Comparison of ENCODE assay signal across 1 cellular context in the genomic region with DNA sequence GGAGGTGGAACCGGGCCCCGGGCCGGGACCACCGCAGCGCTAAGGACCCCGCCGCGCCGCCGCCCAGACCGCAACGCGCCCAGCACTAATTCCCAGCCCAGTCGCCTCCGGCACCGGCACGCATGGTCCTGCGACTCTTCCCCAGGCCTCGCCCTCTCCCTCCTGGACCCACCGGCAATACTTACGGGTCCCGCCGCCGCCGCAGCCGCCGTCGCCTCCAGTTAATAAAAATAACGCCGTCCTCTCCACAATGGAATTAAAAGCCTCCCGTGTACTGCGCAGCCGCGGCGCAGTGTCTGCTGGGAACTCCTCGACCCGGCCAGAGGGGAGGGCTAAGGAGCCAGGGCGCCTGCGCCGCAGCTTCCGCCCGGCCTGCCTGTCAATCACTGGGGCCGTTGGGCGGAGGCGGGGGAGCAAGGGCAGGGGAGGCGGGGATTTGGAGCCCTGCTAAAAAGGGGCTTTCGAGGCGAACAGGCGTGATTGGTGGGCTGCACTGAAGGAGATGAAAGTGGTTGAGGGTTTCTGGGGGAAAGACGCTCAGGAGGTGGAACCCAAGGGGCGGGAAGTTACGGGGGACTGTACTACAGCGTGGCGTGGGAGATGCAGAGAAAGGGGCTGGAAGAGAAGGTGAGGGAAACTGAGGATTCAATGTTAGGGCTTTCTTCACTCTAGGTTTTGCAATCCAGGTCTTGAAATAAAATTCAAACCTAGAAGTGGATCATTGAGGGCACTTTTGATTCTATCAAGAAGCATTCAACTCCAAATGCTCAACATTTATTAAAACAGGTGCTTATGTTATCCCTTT.
TF ChIP-seq lines count a peak whose summit lies in the region.

Gene ZNF281, minus strand, starts transcription at position 276 of the 805 bp plus-strand sequence. CDS start 331 bp downstream, outside the sequence.

TF ChIP-seq in WTC11, 78 proteins besides CTCF, POLR2A, EP300 and RAD21 (continued from another document and continues in another):
- no peak; the same call in 1 of the 2 replicates for TF ChIP-seq FOXP1 (CRISPR knock-in tag; IDR thresholded peaks at IDR 0.05; ENCODE audit: borderline replicate concordance)
- no peak for TF ChIP-seq SMAD4 (CRISPR knock-in tag; IDR thresholded peaks at IDR 0.05)
- TF ChIP-seq, protein P1, sequence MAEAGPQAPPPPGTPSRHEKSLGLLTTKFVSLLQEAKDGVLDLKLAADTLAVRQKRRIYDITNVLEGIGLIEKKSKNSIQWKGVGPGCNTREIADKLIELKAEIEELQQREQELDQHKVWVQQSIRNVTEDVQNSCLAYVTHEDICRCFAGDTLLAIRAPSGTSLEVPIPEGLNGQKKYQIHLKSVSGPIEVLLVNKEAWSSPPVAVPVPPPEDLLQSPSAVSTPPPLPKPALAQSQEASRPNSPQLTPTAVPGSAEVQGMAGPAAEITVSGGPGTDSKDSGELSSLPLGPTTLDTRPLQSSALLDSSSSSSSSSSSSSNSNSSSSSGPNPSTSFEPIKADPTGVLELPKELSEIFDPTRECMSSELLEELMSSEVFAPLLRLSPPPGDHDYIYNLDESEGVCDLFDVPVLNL (CRISPR knock-in tag; IDR thresholded peaks at IDR 0.05; ENCODE audit: borderline replicate concordance, low read depth) = no peak
- no peak for TF ChIP-seq FOXJ3 (CRISPR knock-in tag; IDR thresholded peaks at IDR 0.05; ENCODE audit: borderline replicate concordance)
- no peak for TF ChIP-seq ZNF671 (CRISPR knock-in tag; IDR thresholded peaks at IDR 0.05)
- TF ChIP-seq, protein P2, sequence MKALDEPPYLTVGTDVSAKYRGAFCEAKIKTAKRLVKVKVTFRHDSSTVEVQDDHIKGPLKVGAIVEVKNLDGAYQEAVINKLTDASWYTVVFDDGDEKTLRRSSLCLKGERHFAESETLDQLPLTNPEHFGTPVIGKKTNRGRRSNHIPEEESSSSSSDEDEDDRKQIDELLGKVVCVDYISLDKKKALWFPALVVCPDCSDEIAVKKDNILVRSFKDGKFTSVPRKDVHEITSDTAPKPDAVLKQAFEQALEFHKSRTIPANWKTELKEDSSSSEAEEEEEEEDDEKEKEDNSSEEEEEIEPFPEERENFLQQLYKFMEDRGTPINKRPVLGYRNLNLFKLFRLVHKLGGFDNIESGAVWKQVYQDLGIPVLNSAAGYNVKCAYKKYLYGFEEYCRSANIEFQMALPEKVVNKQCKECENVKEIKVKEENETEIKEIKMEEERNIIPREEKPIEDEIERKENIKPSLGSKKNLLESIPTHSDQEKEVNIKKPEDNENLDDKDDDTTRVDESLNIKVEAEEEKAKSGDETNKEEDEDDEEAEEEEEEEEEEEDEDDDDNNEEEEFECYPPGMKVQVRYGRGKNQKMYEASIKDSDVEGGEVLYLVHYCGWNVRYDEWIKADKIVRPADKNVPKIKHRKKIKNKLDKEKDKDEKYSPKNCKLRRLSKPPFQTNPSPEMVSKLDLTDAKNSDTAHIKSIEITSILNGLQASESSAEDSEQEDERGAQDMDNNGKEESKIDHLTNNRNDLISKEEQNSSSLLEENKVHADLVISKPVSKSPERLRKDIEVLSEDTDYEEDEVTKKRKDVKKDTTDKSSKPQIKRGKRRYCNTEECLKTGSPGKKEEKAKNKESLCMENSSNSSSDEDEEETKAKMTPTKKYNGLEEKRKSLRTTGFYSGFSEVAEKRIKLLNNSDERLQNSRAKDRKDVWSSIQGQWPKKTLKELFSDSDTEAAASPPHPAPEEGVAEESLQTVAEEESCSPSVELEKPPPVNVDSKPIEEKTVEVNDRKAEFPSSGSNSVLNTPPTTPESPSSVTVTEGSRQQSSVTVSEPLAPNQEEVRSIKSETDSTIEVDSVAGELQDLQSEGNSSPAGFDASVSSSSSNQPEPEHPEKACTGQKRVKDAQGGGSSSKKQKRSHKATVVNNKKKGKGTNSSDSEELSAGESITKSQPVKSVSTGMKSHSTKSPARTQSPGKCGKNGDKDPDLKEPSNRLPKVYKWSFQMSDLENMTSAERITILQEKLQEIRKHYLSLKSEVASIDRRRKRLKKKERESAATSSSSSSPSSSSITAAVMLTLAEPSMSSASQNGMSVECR (CRISPR knock-in tag; IDR thresholded peaks at IDR 0.05; ENCODE audit: borderline replicate concordance) = no peak; the same call in 1 of the 2 replicates
- TF ChIP-seq, protein P3, sequence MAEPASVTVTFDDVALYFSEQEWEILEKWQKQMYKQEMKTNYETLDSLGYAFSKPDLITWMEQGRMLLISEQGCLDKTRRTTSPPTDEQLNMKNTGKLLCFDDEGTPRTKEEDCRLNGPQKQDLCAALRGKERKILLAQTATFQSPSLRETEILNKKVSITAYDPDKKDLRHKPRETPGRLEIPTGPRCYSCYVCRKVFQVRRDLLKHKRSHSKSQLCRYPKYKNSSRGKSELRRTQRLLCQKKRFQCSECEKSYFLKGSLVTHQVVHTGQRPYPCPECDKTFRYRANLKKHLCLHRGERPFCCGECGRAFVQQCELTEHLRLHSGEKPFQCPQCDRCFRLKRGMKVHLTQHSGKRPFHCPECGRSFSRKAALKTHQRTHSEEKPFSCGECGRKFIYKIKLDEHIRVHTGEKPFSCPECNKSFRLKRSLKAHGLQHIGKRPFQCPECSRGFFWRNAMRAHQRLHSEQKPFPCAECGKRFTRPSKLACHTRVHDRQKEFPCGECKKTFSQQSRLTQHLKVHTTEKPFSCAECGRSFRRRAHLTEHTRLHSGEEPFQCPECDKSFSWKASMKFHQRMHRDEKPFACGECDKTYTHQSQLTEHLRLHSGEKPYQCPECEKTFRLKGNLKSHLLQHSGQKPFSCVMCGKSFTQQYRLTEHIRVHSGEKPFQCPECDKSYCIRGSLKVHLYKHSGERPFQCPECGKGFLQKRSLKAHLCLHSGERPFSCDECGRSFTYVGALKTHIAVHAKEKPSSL (CRISPR knock-in tag; conservative IDR thresholded peaks at IDR 0.05) = no peak
- no peak for TF ChIP-seq ZNF317 (CRISPR knock-in tag; IDR thresholded peaks at IDR 0.05; ENCODE audit: borderline replicate concordance, low read depth)
- TF ChIP-seq NFATC4 (CRISPR knock-in tag; IDR thresholded peaks at IDR 0.05) = no peak
- TF ChIP-seq, protein P4, sequence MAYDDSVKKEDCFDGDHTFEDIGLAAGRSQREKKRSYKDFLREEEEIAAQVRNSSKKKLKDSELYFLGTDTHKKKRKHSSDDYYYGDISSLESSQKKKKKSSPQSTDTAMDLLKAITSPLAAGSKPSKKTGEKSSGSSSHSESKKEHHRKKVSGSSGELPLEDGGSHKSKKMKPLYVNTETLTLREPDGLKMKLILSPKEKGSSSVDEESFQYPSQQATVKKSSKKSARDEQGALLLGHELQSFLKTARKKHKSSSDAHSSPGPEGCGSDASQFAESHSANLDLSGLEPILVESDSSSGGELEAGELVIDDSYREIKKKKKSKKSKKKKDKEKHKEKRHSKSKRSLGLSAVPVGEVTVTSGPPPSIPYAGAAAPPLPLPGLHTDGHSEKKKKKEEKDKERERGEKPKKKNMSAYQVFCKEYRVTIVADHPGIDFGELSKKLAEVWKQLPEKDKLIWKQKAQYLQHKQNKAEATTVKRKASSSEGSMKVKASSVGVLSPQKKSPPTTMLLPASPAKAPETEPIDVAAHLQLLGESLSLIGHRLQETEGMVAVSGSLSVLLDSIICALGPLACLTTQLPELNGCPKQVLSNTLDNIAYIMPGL (CRISPR knock-in tag; IDR thresholded peaks at IDR 0.05) = no peak
- TF ChIP-seq MXD4 (CRISPR knock-in tag; IDR thresholded peaks at IDR 0.05; ENCODE audit: borderline replicate concordance) = no peak
- no peak for TF ChIP-seq ZBTB43 (CRISPR knock-in tag; IDR thresholded peaks at IDR 0.05)
- peak; percentile 48; the same call in 1 of the 2 replicates for TF ChIP-seq USF1 (CRISPR knock-in tag; IDR thresholded peaks at IDR 0.05)
- TF ChIP-seq EMX1 (CRISPR knock-in tag; IDR thresholded peaks at IDR 0.05) = no peak
- TF ChIP-seq, protein P5, sequence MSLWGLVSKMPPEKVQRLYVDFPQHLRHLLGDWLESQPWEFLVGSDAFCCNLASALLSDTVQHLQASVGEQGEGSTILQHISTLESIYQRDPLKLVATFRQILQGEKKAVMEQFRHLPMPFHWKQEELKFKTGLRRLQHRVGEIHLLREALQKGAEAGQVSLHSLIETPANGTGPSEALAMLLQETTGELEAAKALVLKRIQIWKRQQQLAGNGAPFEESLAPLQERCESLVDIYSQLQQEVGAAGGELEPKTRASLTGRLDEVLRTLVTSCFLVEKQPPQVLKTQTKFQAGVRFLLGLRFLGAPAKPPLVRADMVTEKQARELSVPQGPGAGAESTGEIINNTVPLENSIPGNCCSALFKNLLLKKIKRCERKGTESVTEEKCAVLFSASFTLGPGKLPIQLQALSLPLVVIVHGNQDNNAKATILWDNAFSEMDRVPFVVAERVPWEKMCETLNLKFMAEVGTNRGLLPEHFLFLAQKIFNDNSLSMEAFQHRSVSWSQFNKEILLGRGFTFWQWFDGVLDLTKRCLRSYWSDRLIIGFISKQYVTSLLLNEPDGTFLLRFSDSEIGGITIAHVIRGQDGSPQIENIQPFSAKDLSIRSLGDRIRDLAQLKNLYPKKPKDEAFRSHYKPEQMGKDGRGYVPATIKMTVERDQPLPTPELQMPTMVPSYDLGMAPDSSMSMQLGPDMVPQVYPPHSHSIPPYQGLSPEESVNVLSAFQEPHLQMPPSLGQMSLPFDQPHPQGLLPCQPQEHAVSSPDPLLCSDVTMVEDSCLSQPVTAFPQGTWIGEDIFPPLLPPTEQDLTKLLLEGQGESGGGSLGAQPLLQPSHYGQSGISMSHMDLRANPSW (CRISPR knock-in tag; conservative IDR thresholded peaks at IDR 0.05; ENCODE audit: low read depth) = no peak
- TF ChIP-seq, protein P6, sequence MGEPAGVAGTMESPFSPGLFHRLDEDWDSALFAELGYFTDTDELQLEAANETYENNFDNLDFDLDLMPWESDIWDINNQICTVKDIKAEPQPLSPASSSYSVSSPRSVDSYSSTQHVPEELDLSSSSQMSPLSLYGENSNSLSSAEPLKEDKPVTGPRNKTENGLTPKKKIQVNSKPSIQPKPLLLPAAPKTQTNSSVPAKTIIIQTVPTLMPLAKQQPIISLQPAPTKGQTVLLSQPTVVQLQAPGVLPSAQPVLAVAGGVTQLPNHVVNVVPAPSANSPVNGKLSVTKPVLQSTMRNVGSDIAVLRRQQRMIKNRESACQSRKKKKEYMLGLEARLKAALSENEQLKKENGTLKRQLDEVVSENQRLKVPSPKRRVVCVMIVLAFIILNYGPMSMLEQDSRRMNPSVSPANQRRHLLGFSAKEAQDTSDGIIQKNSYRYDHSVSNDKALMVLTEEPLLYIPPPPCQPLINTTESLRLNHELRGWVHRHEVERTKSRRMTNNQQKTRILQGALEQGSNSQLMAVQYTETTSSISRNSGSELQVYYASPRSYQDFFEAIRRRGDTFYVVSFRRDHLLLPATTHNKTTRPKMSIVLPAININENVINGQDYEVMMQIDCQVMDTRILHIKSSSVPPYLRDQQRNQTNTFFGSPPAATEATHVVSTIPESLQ (CRISPR knock-in tag; IDR thresholded peaks at IDR 0.05) = no peak
- TF ChIP-seq CREB1 (CRISPR knock-in tag; IDR thresholded peaks at IDR 0.05) = no peak
- TF ChIP-seq GRHL2 (CRISPR knock-in tag; IDR thresholded peaks at IDR 0.05; ENCODE audit: insufficient replicate concordance, severe bottlenecking) = no peak
- TF ChIP-seq, protein P7, sequence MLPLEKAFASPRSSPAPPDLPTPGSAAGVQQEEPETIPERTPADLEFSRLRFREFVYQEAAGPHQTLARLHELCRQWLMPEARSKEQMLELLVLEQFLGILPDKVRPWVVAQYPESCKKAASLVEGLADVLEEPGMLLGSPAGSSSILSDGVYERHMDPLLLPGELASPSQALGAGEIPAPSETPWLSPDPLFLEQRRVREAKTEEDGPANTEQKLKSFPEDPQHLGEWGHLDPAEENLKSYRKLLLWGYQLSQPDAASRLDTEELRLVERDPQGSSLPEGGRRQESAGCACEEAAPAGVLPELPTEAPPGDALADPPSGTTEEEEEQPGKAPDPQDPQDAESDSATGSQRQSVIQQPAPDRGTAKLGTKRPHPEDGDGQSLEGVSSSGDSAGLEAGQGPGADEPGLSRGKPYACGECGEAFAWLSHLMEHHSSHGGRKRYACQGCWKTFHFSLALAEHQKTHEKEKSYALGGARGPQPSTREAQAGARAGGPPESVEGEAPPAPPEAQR (CRISPR knock-in tag; IDR thresholded peaks at IDR 0.05) = no peak
- no peak for TF ChIP-seq AFF4 (CRISPR knock-in tag; IDR thresholded peaks at IDR 0.05; ENCODE audit: borderline replicate concordance)
- no peak for TF ChIP-seq TEAD1 (CRISPR knock-in tag; IDR thresholded peaks at IDR 0.05)
- TF ChIP-seq NR2C2 (CRISPR knock-in tag; IDR thresholded peaks at IDR 0.05) = no peak
- no peak for TF ChIP-seq ZNF138 (CRISPR knock-in tag; conservative IDR thresholded peaks at IDR 0.05)
- no peak for TF ChIP-seq SOX15 (CRISPR knock-in tag; IDR thresholded peaks at IDR 0.05)
- TF ChIP-seq ETV6 (CRISPR knock-in tag; IDR thresholded peaks at IDR 0.05) = no peak
- no peak for TF ChIP-seq OVOL2 (CRISPR knock-in tag; IDR thresholded peaks at IDR 0.05; ENCODE audit: borderline replicate concordance)
- TF ChIP-seq ZNF232 (CRISPR knock-in tag; IDR thresholded peaks at IDR 0.05) = no peak
- 0 out of 2 replicates have a peak, but pooled peaks have one; percentile 5 for TF ChIP-seq ZNF423 (CRISPR knock-in tag; IDR thresholded peaks at IDR 0.05)
